Comparison of ENCODE assay signal across 1 cellular context in genomic region chr3:155714295-155714718, GRCh38.
A peak's percentile ranks its signal among the peaks of the same experiment; 100 is the strongest.
TF ChIP-seq lines count a peak whose summit lies in the region.

No MANE protein-coding gene starts in this region.

TF ChIP-seq in HepG2, 621 proteins besides CTCF, POLR2A, EP300 and RAD21 (continued from another document and continues in another):
- TF ChIP-seq MLX (CRISPR knock-in tag; IDR thresholded peaks at IDR 0.05) (0 out of 2 replicates have a peak, but pooled peaks have one; percentile 29), ZSCAN29 (CRISPR knock-in tag; conservative IDR thresholded peaks at IDR 0.05) (no peak), NFIC (IDR thresholded peaks at IDR 0.05; ENCODE audit: low read length) (peak; percentile 58; the same call in 1 of the 2 replicates), PPARG (CRISPR knock-in tag; conservative IDR thresholded peaks at IDR 0.05) (0 out of 2 replicates have a peak, but pooled peaks have one; percentile 24), HIVEP1 (CRISPR knock-in tag; IDR thresholded peaks at IDR 0.05) (no peak), ARID4A (CRISPR knock-in tag; IDR thresholded peaks at IDR 0.05; ENCODE audit: borderline replicate concordance) (peak; percentile 27; the same call in 1 of the 2 replicates), STAG1 (CRISPR knock-in tag; IDR thresholded peaks at IDR 0.05) (peak; percentile 31), KAT7 (CRISPR knock-in tag; IDR thresholded peaks at IDR 0.05; ENCODE audit: borderline replicate concordance) (no peak), ZFP36 (IDR thresholded peaks at IDR 0.05; ENCODE audit: borderline replicate concordance, low read depth, low read length, partially characterized antibody) (no peak), ZNF124 (CRISPR knock-in tag; IDR thresholded peaks at IDR 0.05) (peak; percentile 70; the same call in 1 of the 2 replicates), NONO (IDR thresholded peaks at IDR 0.05) (no peak), NONO (CRISPR knock-in tag; conservative IDR thresholded peaks at IDR 0.05) (0 out of 2 replicates have a peak, but pooled peaks have one; percentile 36), NFYC (CRISPR knock-in tag; IDR thresholded peaks at IDR 0.05) (no peak), IKZF5 (CRISPR knock-in tag; IDR thresholded peaks at IDR 0.05) (peak; percentile 60; the same call in 1 of the 2 replicates), MXD1 (CRISPR knock-in tag; IDR thresholded peaks at IDR 0.05) (no peak), FOXK1 (CRISPR knock-in tag; IDR thresholded peaks at IDR 0.05; ENCODE audit: borderline replicate concordance, low read depth) (no peak), ATF2 (CRISPR knock-in tag; IDR thresholded peaks at IDR 0.05) (peak; percentile 27; the same call in 1 of the 2 replicates), RARA (CRISPR knock-in tag; IDR thresholded peaks at IDR 0.05) (no peak), SOX5 (CRISPR knock-in tag; IDR thresholded peaks at IDR 0.05; ENCODE audit: borderline replicate concordance) (peak; percentile 58; the same call in 1 of the 2 replicates), SP140L (CRISPR knock-in tag; IDR thresholded peaks at IDR 0.05; ENCODE audit: borderline replicate concordance) (0 out of 2 replicates have a peak, but pooled peaks have one; percentile 45), ZFP90 (CRISPR knock-in tag; IDR thresholded peaks at IDR 0.05; ENCODE audit: borderline replicate concordance) (peak; percentile 49; the same call in 1 of the 2 replicates), SMC3 (IDR thresholded peaks at IDR 0.05; ENCODE audit: low read length) (0 out of 2 replicates have a peak, but pooled peaks have one; percentile 4), ZNF580 (CRISPR knock-in tag; IDR thresholded peaks at IDR 0.05; ENCODE audit: borderline replicate concordance, low read depth) (peak; percentile 40; the same call in 1 of the 2 replicates), TARDBP (CRISPR knock-in tag; IDR thresholded peaks at IDR 0.05) (peak; percentile 72; the same call in 1 of the 2 replicates), TCF7 (IDR thresholded peaks at IDR 0.05; ENCODE audit: low read depth) (peak; percentile 51; the same call in 1 of the 2 replicates), CEBPG (CRISPR knock-in tag; IDR thresholded peaks at IDR 0.05) (peak; percentile 84), TGIF2 (CRISPR knock-in tag; IDR thresholded peaks at IDR 0.05) (0 out of 2 replicates have a peak, but pooled peaks have one; percentile 57), KDM2A (CRISPR knock-in tag; IDR thresholded peaks at IDR 0.05; ENCODE audit: borderline replicate concordance, low read depth) (0 out of 2 replicates have a peak, but pooled peaks have one; percentile 24), ZNF605 (CRISPR knock-in tag; IDR thresholded peaks at IDR 0.05) (peak; percentile 83), TBX2 (CRISPR knock-in tag; IDR thresholded peaks at IDR 0.05; ENCODE audit: borderline replicate concordance) (peak; percentile 80), ZNF589 (CRISPR knock-in tag; conservative IDR thresholded peaks at IDR 0.05) (no peak), ZNF781 (CRISPR knock-in tag; IDR thresholded peaks at IDR 0.05; ENCODE audit: borderline replicate concordance, not compliant biosample characterization) (no peak), ZNF263 (CRISPR knock-in tag; IDR thresholded peaks at IDR 0.05) (no peak), MYC (CRISPR knock-in tag; IDR thresholded peaks at IDR 0.05; ENCODE audit: borderline replicate concordance) (no peak), PHF5A (CRISPR knock-in tag; IDR thresholded peaks at IDR 0.05; ENCODE audit: low read depth, unreplicated experiment) (peak; percentile 38), SAP130 (CRISPR knock-in tag; IDR thresholded peaks at IDR 0.05; ENCODE audit: low read depth) (peak; percentile 64), HOXA3 (CRISPR knock-in tag; IDR thresholded peaks at IDR 0.05) (peak; percentile 53; the same call in 1 of the 2 replicates), SP1 (IDR thresholded peaks at IDR 0.05) (no peak), SP1 (CRISPR knock-in tag; IDR thresholded peaks at IDR 0.05) (peak; percentile 24; the same call in 1 of the 2 replicates), ISL2 (CRISPR knock-in tag; IDR thresholded peaks at IDR 0.05) (peak; percentile 68), THAP8 (CRISPR knock-in tag; IDR thresholded peaks at IDR 0.05; ENCODE audit: borderline replicate concordance) (no peak), ATF1 (CRISPR knock-in tag; IDR thresholded peaks at IDR 0.05) (no peak), ZMYM4 (CRISPR knock-in tag; IDR thresholded peaks at IDR 0.05) (peak; percentile 84), NR2F6 (IDR thresholded peaks at IDR 0.05) (peak; percentile 28; the same call in 1 of the 2 replicates), NR2F6 (CRISPR knock-in tag; IDR thresholded peaks at IDR 0.05) (peak; percentile 43; the same call in 1 of the 2 replicates), BRF2 (CRISPR knock-in tag; IDR thresholded peaks at IDR 0.05) (peak; percentile 37; the same call in 1 of the 2 replicates), PHF21A (CRISPR knock-in tag; IDR thresholded peaks at IDR 0.05) (peak; percentile 86), ETV5 (CRISPR knock-in tag; IDR thresholded peaks at IDR 0.05; ENCODE audit: borderline replicate concordance) (peak; percentile 64; the same call in 1 of the 2 replicates), PITX1 (CRISPR knock-in tag; IDR thresholded peaks at IDR 0.05) (peak; percentile 92; the same call in 1 of the 2 replicates)
- TF ChIP-seq, protein P1, sequence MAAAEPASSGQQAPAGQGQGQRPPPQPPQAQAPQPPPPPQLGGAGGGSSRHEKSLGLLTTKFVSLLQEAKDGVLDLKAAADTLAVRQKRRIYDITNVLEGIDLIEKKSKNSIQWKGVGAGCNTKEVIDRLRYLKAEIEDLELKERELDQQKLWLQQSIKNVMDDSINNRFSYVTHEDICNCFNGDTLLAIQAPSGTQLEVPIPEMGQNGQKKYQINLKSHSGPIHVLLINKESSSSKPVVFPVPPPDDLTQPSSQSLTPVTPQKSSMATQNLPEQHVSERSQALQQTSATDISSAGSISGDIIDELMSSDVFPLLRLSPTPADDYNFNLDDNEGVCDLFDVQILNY (CRISPR knock-in tag; conservative IDR thresholded peaks at IDR 0.05) = no peak
- TF ChIP-seq, protein P2, sequence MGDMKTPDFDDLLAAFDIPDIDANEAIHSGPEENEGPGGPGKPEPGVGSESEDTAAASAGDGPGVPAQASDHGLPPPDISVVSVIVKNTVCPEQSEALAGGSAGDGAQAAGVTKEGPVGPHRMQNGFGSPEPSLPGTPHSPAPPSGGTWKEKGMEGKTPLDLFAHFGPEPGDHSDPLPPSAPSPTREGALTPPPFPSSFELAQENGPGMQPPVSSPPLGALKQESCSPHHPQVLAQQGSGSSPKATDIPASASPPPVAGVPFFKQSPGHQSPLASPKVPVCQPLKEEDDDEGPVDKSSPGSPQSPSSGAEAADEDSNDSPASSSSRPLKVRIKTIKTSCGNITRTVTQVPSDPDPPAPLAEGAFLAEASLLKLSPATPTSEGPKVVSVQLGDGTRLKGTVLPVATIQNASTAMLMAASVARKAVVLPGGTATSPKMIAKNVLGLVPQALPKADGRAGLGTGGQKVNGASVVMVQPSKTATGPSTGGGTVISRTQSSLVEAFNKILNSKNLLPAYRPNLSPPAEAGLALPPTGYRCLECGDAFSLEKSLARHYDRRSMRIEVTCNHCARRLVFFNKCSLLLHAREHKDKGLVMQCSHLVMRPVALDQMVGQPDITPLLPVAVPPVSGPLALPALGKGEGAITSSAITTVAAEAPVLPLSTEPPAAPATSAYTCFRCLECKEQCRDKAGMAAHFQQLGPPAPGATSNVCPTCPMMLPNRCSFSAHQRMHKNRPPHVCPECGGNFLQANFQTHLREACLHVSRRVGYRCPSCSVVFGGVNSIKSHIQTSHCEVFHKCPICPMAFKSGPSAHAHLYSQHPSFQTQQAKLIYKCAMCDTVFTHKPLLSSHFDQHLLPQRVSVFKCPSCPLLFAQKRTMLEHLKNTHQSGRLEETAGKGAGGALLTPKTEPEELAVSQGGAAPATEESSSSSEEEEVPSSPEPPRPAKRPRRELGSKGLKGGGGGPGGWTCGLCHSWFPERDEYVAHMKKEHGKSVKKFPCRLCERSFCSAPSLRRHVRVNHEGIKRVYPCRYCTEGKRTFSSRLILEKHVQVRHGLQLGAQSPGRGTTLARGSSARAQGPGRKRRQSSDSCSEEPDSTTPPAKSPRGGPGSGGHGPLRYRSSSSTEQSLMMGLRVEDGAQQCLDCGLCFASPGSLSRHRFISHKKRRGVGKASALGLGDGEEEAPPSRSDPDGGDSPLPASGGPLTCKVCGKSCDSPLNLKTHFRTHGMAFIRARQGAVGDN (CRISPR knock-in tag; IDR thresholded peaks at IDR 0.05) = peak; percentile 38
- TF ChIP-seq, protein P3, sequence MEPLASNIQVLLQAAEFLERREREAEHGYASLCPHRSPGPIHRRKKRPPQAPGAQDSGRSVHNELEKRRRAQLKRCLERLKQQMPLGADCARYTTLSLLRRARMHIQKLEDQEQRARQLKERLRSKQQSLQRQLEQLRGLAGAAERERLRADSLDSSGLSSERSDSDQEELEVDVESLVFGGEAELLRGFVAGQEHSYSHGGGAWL (CRISPR knock-in tag; IDR thresholded peaks at IDR 0.05) = no peak
